In the genomic region with DNA sequence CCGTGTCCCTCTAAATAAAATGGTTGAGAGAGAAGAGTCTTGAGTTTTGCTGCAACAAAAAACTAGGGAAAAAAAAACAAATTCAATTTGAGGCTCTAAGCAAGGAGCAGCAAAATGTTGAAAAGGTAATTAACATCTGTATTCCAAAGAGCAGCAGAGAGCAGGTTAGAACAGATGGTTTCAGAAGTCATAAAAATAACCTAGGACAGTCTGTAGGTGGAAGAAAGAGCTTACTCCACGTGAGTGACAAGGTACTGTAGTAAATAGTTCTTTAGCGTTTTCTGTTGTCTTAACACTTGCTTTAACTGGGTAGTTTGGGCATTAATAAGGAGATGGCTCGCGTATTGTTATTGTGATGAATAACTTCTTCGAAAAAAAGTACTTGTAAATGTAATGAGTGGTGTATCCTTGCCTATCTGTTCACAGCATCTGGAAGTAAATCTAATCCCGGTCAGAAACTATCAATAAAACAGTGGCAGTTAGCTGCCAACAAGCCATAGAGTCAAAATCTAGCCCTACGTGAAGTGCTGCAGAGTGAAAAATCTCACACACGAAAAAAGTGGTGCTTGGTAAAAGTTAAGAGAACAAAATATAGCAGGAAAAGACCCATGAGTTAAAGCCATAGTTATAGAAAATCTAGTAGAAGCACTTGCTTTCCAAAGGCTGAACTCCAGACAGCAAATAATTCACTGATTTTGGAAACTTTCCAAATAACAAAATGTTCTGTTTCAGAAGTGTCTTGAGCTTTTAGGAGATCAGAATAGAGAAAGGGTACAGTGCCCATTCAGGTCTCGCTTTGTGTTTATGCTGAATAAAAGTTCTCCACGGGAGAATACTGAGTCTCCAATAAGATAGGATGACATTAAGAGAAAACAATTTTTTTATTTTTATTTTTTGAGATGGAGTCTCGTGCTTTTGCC, we compare ENCODE assay signal across 18 cellular contexts. TPM values are rescaled to one million over a fixed set of nuclear protein-coding genes. Genes with fewer than 3 reads are reported as not detected.
DNase-seq lines count a peak whose midpoint lies in the region; ATAC-seq and TF ChIP-seq lines count a peak whose summit lies in the region.
"Had no signal": no experiment of that assay in that cellular context is flagged by ENCODE, and none has a peak within 500 bp of the region (broad histone marks: within the 10 kb centered on the region; RNA-seq: fewer than 3 reads in every experiment).

No MANE protein-coding gene starts in this region.

- H3K36me3 ChIP-seq in colonic mucosa (no peaks in the 10 kb centered on the region), mucosa of descending colon (ENCODE audit: low read depth) (no peaks in the 10 kb centered on the region)
- H3K36me3 ChIP-seq: adrenal gland, uterus had no signal

- no peak for TF ChIP-seq POLR2A in erythroblast (IDR thresholded peaks at IDR 0.05; ENCODE audit: low read length)

- no peak overlapping the region for H3K4me3 Mint-ChIP-seq in activated CD4-positive, alpha-beta memory T cell treated with anti-CD3 and anti-CD28 coated beads for 36 hours
- H3K4me3 Mint-ChIP-seq: activated CD4-positive, alpha-beta memory T cell treated with anti-CD3 and anti-CD28 coated beads, Interleukin-2, amount 10 ng/mL, durations not matched to agents 7 days and 5 days; activated T-helper 1 cell treated with anti-CD3 and anti-CD28 coated beads, Interleukin-12 subunit alpha, Interleukin-12 subunit beta, Interleukin-2, Interleukin-4 antibody, amounts not matched to agents 30 ng/mL and 10 ng/mL and 1 ng/mL, durations not matched to agents 14 hours and 24 hours and 36 hours; HFFc6; stimulated activated naive CD8-positive, alpha-beta T cell treated with anti-CD3 and anti-CD28 coated beads, Interleukin-15, amount 100 ng/mL, for 72 hours had no signal

- intact Hi-C loops in colonic mucosa (cut with DNase I), result no loop called here
- intact Hi-C loops in mucosa of descending colon (cut with DNase I, micrococcal nuclease), result no loop called here
- intact Hi-C loops in activated CD4-positive, alpha-beta memory T cell treated with anti-CD3 and anti-CD28 coated beads for 36 hours (cut with micrococcal nuclease), result no loop called here

- H3K4me1 ChIP-seq in colonic mucosa, result peaks cover 19% of the 10 kb centered on the region
- peaks cover 13% of the 10 kb centered on the region for H3K4me1 ChIP-seq in mucosa of descending colon (ENCODE audit: low read depth)

- DNase-seq in G401 (ENCODE audit: low spot score), result peak; percentile 7
- DNase-seq in LNCaP clone FGC (ENCODE audit: low read depth), result peak; percentile 18
- no peak for DNase-seq in colonic mucosa
- DNase-seq in mucosa of descending colon, result no peak
- DNase-seq in activated CD4-positive, alpha-beta memory T cell treated with anti-CD3 and anti-CD28 coated beads for 36 hours, result no peak
- no peak for DNase-seq in stimulated activated CD4-positive, alpha-beta T cell treated with anti-CD3 and anti-CD28 coated beads, Interleukin-15, amount 100 ng/mL, for 24 hours
- no peak for DNase-seq in activated CD4-positive, alpha-beta T cell treated with anti-CD3 and anti-CD28 coated beads, Interleukin-2, amount 50 U/mL, for 4 hours
- DNase-seq in erythroblast (lab: John Stamatoyannopoulos, UW), result no peak
- DNase-seq: activated CD4-positive, alpha-beta memory T cell treated with anti-CD3 and anti-CD28 coated beads, Interleukin-2, amount 10 ng/mL, durations not matched to agents 7 days and 5 days; adrenal gland; cortex of kidney; GDM1; HFFc6; NCI-H510A; PC-9; stimulated activated naive CD8-positive, alpha-beta T cell treated with anti-CD3 and anti-CD28 coated beads, Interleukin-15, amount 100 ng/mL, for 72 hours; uterus had no signal

- in situ Hi-C loops in G401 (cut with HindIII; ENCODE audit: low sequenced_read_pairs), result no loop called here

- no peak overlapping the region for H3K27ac Mint-ChIP-seq in activated CD4-positive, alpha-beta memory T cell treated with anti-CD3 and anti-CD28 coated beads for 36 hours
- H3K27ac Mint-ChIP-seq: activated CD4-positive, alpha-beta memory T cell treated with anti-CD3 and anti-CD28 coated beads, Interleukin-2, amount 10 ng/mL, durations not matched to agents 7 days and 5 days; activated T-helper 1 cell treated with anti-CD3 and anti-CD28 coated beads, Interleukin-12 subunit alpha, Interleukin-12 subunit beta, Interleukin-2, Interleukin-4 antibody, amounts not matched to agents 30 ng/mL and 10 ng/mL and 1 ng/mL, durations not matched to agents 14 hours and 24 hours and 36 hours; HFFc6; stimulated activated naive CD8-positive, alpha-beta T cell treated with anti-CD3 and anti-CD28 coated beads, Interleukin-15, amount 100 ng/mL, for 72 hours had no signal

- peaks cover 7% of the 10 kb centered on the region for H3K27me3 Mint-ChIP-seq in activated CD4-positive, alpha-beta memory T cell treated with anti-CD3 and anti-CD28 coated beads for 36 hours

- ATAC-seq in mucosa of descending colon, result peak; percentile 62
- ATAC-seq: stimulated activated naive CD8-positive, alpha-beta T cell treated with anti-CD3 and anti-CD28 coated beads, Interleukin-15, amount 100 ng/mL, for 72 hours had no signal

- TF ChIP-seq CTCF in LNCaP clone FGC (IDR thresholded peaks at IDR 0.05; ENCODE audit: control insufficient read depth, extremely low read depth, insufficient read depth) (no peak), colonic mucosa (IDR thresholded peaks at IDR 0.05) (no peak), mucosa of descending colon (IDR thresholded peaks at IDR 0.05) (no peak)

- H3K27me3 ChIP-seq in colonic mucosa, result no peaks in the 10 kb centered on the region
- H3K27me3 ChIP-seq: adrenal gland, uterus had no signal

- POLR2A ChIA-PET in activated CD4-positive, alpha-beta memory T cell treated with anti-CD3 and anti-CD28 coated beads for 36 hours (lab: Charles Lee), result no interaction called here

- no peak overlapping the region for H3K9ac ChIP-seq in colonic mucosa (ENCODE audit: low read depth in 2 of 2, low read length in 2 of 2)

- no peaks in the 10 kb centered on the region for H3K36me3 Mint-ChIP-seq in activated CD4-positive, alpha-beta memory T cell treated with anti-CD3 and anti-CD28 coated beads for 36 hours

- H3K9me3 ChIP-seq in colonic mucosa, result no peaks in the 10 kb centered on the region
- no peaks in the 10 kb centered on the region for H3K9me3 ChIP-seq in mucosa of descending colon
- H3K9me3 ChIP-seq: adrenal gland, uterus had no signal

- no peaks in the 10 kb centered on the region for H3K9me3 Mint-ChIP-seq in activated CD4-positive, alpha-beta memory T cell treated with anti-CD3 and anti-CD28 coated beads for 36 hours
- H3K9me3 Mint-ChIP-seq: activated CD4-positive, alpha-beta memory T cell treated with anti-CD3 and anti-CD28 coated beads, Interleukin-2, amount 10 ng/mL, durations not matched to agents 7 days and 5 days; activated T-helper 1 cell treated with anti-CD3 and anti-CD28 coated beads, Interleukin-12 subunit alpha, Interleukin-12 subunit beta, Interleukin-2, Interleukin-4 antibody, amounts not matched to agents 30 ng/mL and 10 ng/mL and 1 ng/mL, durations not matched to agents 14 hours and 24 hours and 36 hours; HFFc6; stimulated activated naive CD8-positive, alpha-beta T cell treated with anti-CD3 and anti-CD28 coated beads, Interleukin-15, amount 100 ng/mL, for 72 hours had no signal

- no peaks in the 10 kb centered on the region for H3K4me1 Mint-ChIP-seq in activated CD4-positive, alpha-beta memory T cell treated with anti-CD3 and anti-CD28 coated beads for 36 hours (ENCODE audit: low read depth)
- H3K4me1 Mint-ChIP-seq: activated CD4-positive, alpha-beta memory T cell treated with anti-CD3 and anti-CD28 coated beads, Interleukin-2, amount 10 ng/mL, durations not matched to agents 7 days and 5 days; stimulated activated naive CD8-positive, alpha-beta T cell treated with anti-CD3 and anti-CD28 coated beads, Interleukin-15, amount 100 ng/mL, for 72 hours had no signal

- CTCF ChIA-PET in activated CD4-positive, alpha-beta memory T cell treated with anti-CD3 and anti-CD28 coated beads for 36 hours (lab: Charles Lee), result no interaction called here

- H3K4me3 ChIP-seq in LNCaP clone FGC (ENCODE audit: low read depth, low read length) (no peak overlapping the region), colonic mucosa (no peak overlapping the region), mucosa of descending colon (no peak overlapping the region)
- H3K4me3 ChIP-seq: PC-9, uterus had no signal

- peak overlapping the region; percentile 65 for H3K27ac ChIP-seq in colonic mucosa
- H3K27ac ChIP-seq: adrenal gland, PC-9, uterus had no signal

RNA-seq across cellular contexts. Expression of a gene that starts 49.3 kb away (rescaled TPM):
- 55.1 and 61.9 TPM in 2 replicates for total RNA-seq in G401 (2014; rRNA removed; shearing (Covaris generic))
- 10 to 100 TPM; 41.7 to 48.8 TPM for total RNA-seq in colonic mucosa
- total RNA-seq in mucosa of descending colon, result 10 to 100 TPM; 39.5 to 87.9 (median 47.0) TPM
- total RNA-seq in activated CD4-positive, alpha-beta memory T cell treated with anti-CD3 and anti-CD28 coated beads for 36 hours, result 1 to 10 TPM in 1 of 2 experiments, under 1 TPM in 1; 0.93 to 1.2 TPM

Comparison
In these comparisons a context has a peak if more than half of its experiments do, and no peak if none do; other contexts are left out.
1. DNase-seq: peak in G401 (single experiment) and LNCaP clone FGC (single experiment); none in colonic mucosa (single experiment), mucosa of descending colon (0 of 3), activated CD4-positive, alpha-beta memory T cell treated with anti-CD3 and anti-CD28 coated beads for 36 hours (single experiment), stimulated activated CD4-positive, alpha-beta T cell treated with anti-CD3 and anti-CD28 coated beads, Interleukin-15, amount 100 ng/mL, for 24 hours (single experiment), activated CD4-positive, alpha-beta T cell treated with anti-CD3 and anti-CD28 coated beads, Interleukin-2, amount 50 U/mL, for 4 hours (0 of 2) and erythroblast (0 of 2).
2. RNA of a gene that starts 49.3 kb away (total RNA-seq): 55.1 to 61.9 TPM in G401, 41.7 to 48.8 TPM in colonic mucosa and 39.5 to 87.9 TPM in mucosa of descending colon; 0.93 to 1.2 TPM in activated CD4-positive, alpha-beta memory T cell treated with anti-CD3 and anti-CD28 coated beads for 36 hours; every median in the first group is over 10 times any median in the second.